Comparison of ENCODE assay signal across 17 cellular contexts in genomic region chr9:35741740-35742139, GRCh38. TPM values are rescaled to one million over a fixed set of nuclear protein-coding genes. Genes with fewer than 3 reads are reported as not detected.
DNase-seq lines count a peak whose midpoint lies in the region; ATAC-seq and TF ChIP-seq lines count a peak whose summit lies in the region.
"Had no signal": no experiment of that assay in that cellular context is flagged by ENCODE, and none has a peak within 500 bp of the region (broad histone marks: within the 10 kb centered on the region; RNA-seq: fewer than 3 reads in every experiment).

No MANE protein-coding gene starts in this region.

- no peaks in the 10 kb centered on the region for H3K9me3 ChIP-seq in CD8-positive, alpha-beta T cell (ENCODE audit: low read length)
- H3K9me3 ChIP-seq in MG63 = no peaks in the 10 kb centered on the region
- H3K9me3 ChIP-seq: esophagus squamous epithelium, Peyer's patch had no signal

- CTCF ChIA-PET in CD8-positive, alpha-beta T cell (lab: Charles Lee) = interaction anchor here (1.0 to 2.2 kb wide), 3 partner anchors 10 to 45 kb away, joined by 3 to 14 read pairs (median 5); partner anchors contain the start of genes CREB3 and TLN1
- CTCF ChIA-PET in WTC11 (lab: Charles Lee) = interaction anchor here (0.9 kb wide), 1 partner anchor 81 kb away, joined by 4 read pairs; no protein-coding TSS in a partner anchor

- DNase-seq in CD8-positive, alpha-beta T cell = no peak
- no peak for DNase-seq in HFFc6
- no peak for DNase-seq in WTC11 (ENCODE audit: low spot score)
- no peak for DNase-seq in naive thymus-derived CD8-positive, alpha-beta T cell
- DNase-seq in activated T-helper 1 cell treated with anti-CD3 and anti-CD28 coated beads, Interleukin-12 subunit alpha, Interleukin-12 subunit beta, Interleukin-2, Interleukin-4 antibody, amounts not matched to agents 30 ng/mL and 10 ng/mL and 1 ng/mL, durations not matched to agents 14 hours and 24 hours and 36 hours (ENCODE audit: low spot score) = no peak
- no peak for DNase-seq in H4 (ENCODE audit: low spot score)
- DNase-seq in MG63 = no peak
- DNase-seq: activated naive CD4-positive, alpha-beta T cell treated with anti-CD3 and anti-CD28 coated beads for 36 hours; brain microvascular endothelial cell; esophagus squamous epithelium; GOT3; NCI-H1436 treated with DMSO at 0.1 percent for 48 hours; Peyer's patch; stimulated activated CD4-positive, alpha-beta T cell treated with anti-CD3 and anti-CD28 coated beads, Interleukin-4, amount 100 ng/mL, for 24 hours had no signal

- H3K4me1 Mint-ChIP-seq in CD8-positive, alpha-beta T cell (ENCODE audit: low read depth) = peaks cover 27% of the 10 kb centered on the region
- H3K4me1 Mint-ChIP-seq in HFFc6 (ENCODE audit: low read depth) (peaks cover 19% of the 10 kb centered on the region), WTC11 (peaks cover 10% of the 10 kb centered on the region)
- H3K4me1 Mint-ChIP-seq in naive thymus-derived CD8-positive, alpha-beta T cell = peaks cover 26 to 35% (median 33%) of the 10 kb centered on the region in 4 donors
- H3K4me1 Mint-ChIP-seq in activated T-helper 1 cell treated with anti-CD3 and anti-CD28 coated beads, Interleukin-12 subunit alpha, Interleukin-12 subunit beta, Interleukin-2, Interleukin-4 antibody, amounts not matched to agents 30 ng/mL and 10 ng/mL and 1 ng/mL, durations not matched to agents 14 hours and 24 hours and 36 hours (ENCODE audit: low read depth) = peaks cover 34% of the 10 kb centered on the region

- no peaks in the 10 kb centered on the region for H3K27me3 ChIP-seq in CD8-positive, alpha-beta T cell (ENCODE audit: insufficient read depth, low read length)
- no peaks in the 10 kb centered on the region for H3K27me3 ChIP-seq in MG63
- H3K27me3 ChIP-seq: brain microvascular endothelial cell, esophagus squamous epithelium, Peyer's patch had no signal

- H3K9me3 Mint-ChIP-seq in CD8-positive, alpha-beta T cell = no peaks in the 10 kb centered on the region
- H3K9me3 Mint-ChIP-seq in HFFc6 = no peaks in the 10 kb centered on the region
- no peaks in the 10 kb centered on the region for H3K9me3 Mint-ChIP-seq in WTC11
- H3K9me3 Mint-ChIP-seq in naive thymus-derived CD8-positive, alpha-beta T cell = no peaks in the 10 kb centered on the region
- H3K9me3 Mint-ChIP-seq in activated T-helper 1 cell treated with anti-CD3 and anti-CD28 coated beads, Interleukin-12 subunit alpha, Interleukin-12 subunit beta, Interleukin-2, Interleukin-4 antibody, amounts not matched to agents 30 ng/mL and 10 ng/mL and 1 ng/mL, durations not matched to agents 14 hours and 24 hours and 36 hours = no peaks in the 10 kb centered on the region
- H3K9me3 Mint-ChIP-seq: activated naive CD4-positive, alpha-beta T cell treated with anti-CD3 and anti-CD28 coated beads for 36 hours had no signal

- H3K27ac Mint-ChIP-seq in CD8-positive, alpha-beta T cell = peak overlapping the region; percentile 60
- H3K27ac Mint-ChIP-seq in HFFc6 (peak overlapping the region; percentile 1; the same call in 1 of the 2 replicates), WTC11 (0 out of 2 replicates have a peak overlapping the region, but pooled peaks have one; percentile 9)
- H3K27ac Mint-ChIP-seq in naive thymus-derived CD8-positive, alpha-beta T cell = peak overlapping the region in 9 of 10 donors; percentile 6 to 85 (median 60)
- H3K27ac Mint-ChIP-seq in activated T-helper 1 cell treated with anti-CD3 and anti-CD28 coated beads, Interleukin-12 subunit alpha, Interleukin-12 subunit beta, Interleukin-2, Interleukin-4 antibody, amounts not matched to agents 30 ng/mL and 10 ng/mL and 1 ng/mL, durations not matched to agents 14 hours and 24 hours and 36 hours = no peak overlapping the region
- H3K27ac Mint-ChIP-seq: activated naive CD4-positive, alpha-beta T cell treated with anti-CD3 and anti-CD28 coated beads for 36 hours; B cell had no signal

- POLR2A ChIA-PET in CD8-positive, alpha-beta T cell (lab: Charles Lee) = interaction anchor here (1.3 to 1.4 kb wide), 2 partner anchors 10 to 45 kb away, joined by 3 to 4 read pairs; partner anchors contain the start of gene TLN1
- POLR2A ChIA-PET in WTC11 (lab: Charles Lee) = no interaction called here
- POLR2A ChIA-PET in naive thymus-derived CD8-positive, alpha-beta T cell (lab: Charles Lee) = interaction anchor here (1.8 to 2.1 kb wide), 2 partner anchors 10 to 92 kb away, joined by 4 to 8 read pairs; partner anchors contain the start of genes CREB3 and TLN1

- intact Hi-C loops in CD8-positive, alpha-beta T cell (cut with DNase I, micrococcal nuclease) = no loop called here
- intact Hi-C loops in activated T-helper 1 cell treated with anti-CD3 and anti-CD28 coated beads, Interleukin-12 subunit alpha, Interleukin-12 subunit beta, Interleukin-2, Interleukin-4 antibody, amounts not matched to agents 30 ng/mL and 10 ng/mL and 1 ng/mL, durations not matched to agents 14 hours and 24 hours and 36 hours (cut with micrococcal nuclease) = no loop called here

- H3K27ac ChIP-seq in CD8-positive, alpha-beta T cell (ENCODE audit: low read depth, low read length) = no peak overlapping the region
- H3K27ac ChIP-seq: brain microvascular endothelial cell, esophagus squamous epithelium, Peyer's patch had no signal

- no peak for TF ChIP-seq CTCF in CD8-positive, alpha-beta T cell (IDR thresholded peaks at IDR 0.05)
- TF ChIP-seq CTCF in HFFc6 (IDR thresholded peaks at IDR 0.05) (no peak), WTC11 (IDR thresholded peaks at IDR 0.05) (no peak)

- H3K4me1 ChIP-seq in CD8-positive, alpha-beta T cell (ENCODE audit: insufficient read depth, low read length) = peaks cover 20% of the 10 kb centered on the region

- no peak overlapping the region for H3K4me3 ChIP-seq in CD8-positive, alpha-beta T cell (ENCODE audit: low read depth, low read length)
- no peak overlapping the region for H3K4me3 ChIP-seq in MG63
- H3K4me3 ChIP-seq: esophagus squamous epithelium, K562, Peyer's patch had no signal

- no peak for ATAC-seq in CD8-positive, alpha-beta T cell
- no peak for ATAC-seq in WTC11
- ATAC-seq in naive thymus-derived CD8-positive, alpha-beta T cell = peak; percentile 33 to 57
- ATAC-seq: K562 had no signal

- H3K4me3 Mint-ChIP-seq in CD8-positive, alpha-beta T cell = no peak overlapping the region
- no peak overlapping the region for H3K4me3 Mint-ChIP-seq in HFFc6
- H3K4me3 Mint-ChIP-seq in WTC11 = no peak overlapping the region
- H3K4me3 Mint-ChIP-seq in naive thymus-derived CD8-positive, alpha-beta T cell = peak overlapping the region in 2 of 10 donors; percentile 11 to 46
- no peak overlapping the region for H3K4me3 Mint-ChIP-seq in activated T-helper 1 cell treated with anti-CD3 and anti-CD28 coated beads, Interleukin-12 subunit alpha, Interleukin-12 subunit beta, Interleukin-2, Interleukin-4 antibody, amounts not matched to agents 30 ng/mL and 10 ng/mL and 1 ng/mL, durations not matched to agents 14 hours and 24 hours and 36 hours
- H3K4me3 Mint-ChIP-seq: activated naive CD4-positive, alpha-beta T cell treated with anti-CD3 and anti-CD28 coated beads for 36 hours; B cell had no signal

- peaks cover 18% of the 10 kb centered on the region for H3K36me3 ChIP-seq in CD8-positive, alpha-beta T cell (ENCODE audit: insufficient read depth, low read length)
- H3K36me3 ChIP-seq in MG63 = peaks cover 97% of the 10 kb centered on the region

- peaks cover 78% of the 10 kb centered on the region for H3K36me3 Mint-ChIP-seq in CD8-positive, alpha-beta T cell
- H3K36me3 Mint-ChIP-seq in HFFc6 (ENCODE audit: low read depth) (peaks cover 41% of the 10 kb centered on the region), WTC11 (peaks cover 74% of the 10 kb centered on the region)
- peaks cover 0 to 65% (median 7%) of the 10 kb centered on the region in 3 donors for H3K36me3 Mint-ChIP-seq in naive thymus-derived CD8-positive, alpha-beta T cell
- peaks cover 51% of the 10 kb centered on the region for H3K36me3 Mint-ChIP-seq in activated T-helper 1 cell treated with anti-CD3 and anti-CD28 coated beads, Interleukin-12 subunit alpha, Interleukin-12 subunit beta, Interleukin-2, Interleukin-4 antibody, amounts not matched to agents 30 ng/mL and 10 ng/mL and 1 ng/mL, durations not matched to agents 14 hours and 24 hours and 36 hours (ENCODE audit: low read depth)

- no peaks in the 10 kb centered on the region for H3K27me3 Mint-ChIP-seq in CD8-positive, alpha-beta T cell (ENCODE audit: low read depth)
- H3K27me3 Mint-ChIP-seq in HFFc6 (ENCODE audit: insufficient read depth) = no peaks in the 10 kb centered on the region; the same call in none of the 2 replicates
- no peaks in the 10 kb centered on the region for H3K27me3 Mint-ChIP-seq in WTC11 (ENCODE audit: low read depth)
- no peaks in the 10 kb centered on the region for H3K27me3 Mint-ChIP-seq in naive thymus-derived CD8-positive, alpha-beta T cell
- no peaks in the 10 kb centered on the region for H3K27me3 Mint-ChIP-seq in activated T-helper 1 cell treated with anti-CD3 and anti-CD28 coated beads, Interleukin-12 subunit alpha, Interleukin-12 subunit beta, Interleukin-2, Interleukin-4 antibody, amounts not matched to agents 30 ng/mL and 10 ng/mL and 1 ng/mL, durations not matched to agents 14 hours and 24 hours and 36 hours (ENCODE audit: insufficient read depth)
- H3K27me3 Mint-ChIP-seq: B cell had no signal

RNA-seq across cellular contexts. Expression of gene GBA2, which starts 7.3 kb away (rescaled TPM):
- 10 to 100 TPM; 14.1 to 14.3 TPM for total RNA-seq in CD8-positive, alpha-beta T cell
- 10 to 100 TPM; 22.9 to 25.7 (median 24.0) TPM for total RNA-seq in HFFc6 (2021; fragmentation: NEBNext Ultra II Directional; extraction: Animal tissue kit (Norgen Biotek cat#: 25700))
- total RNA-seq in WTC11 (2021) = 85.5 to 104 TPM (median 89.7 TPM) in 3 replicates
- 10 to 100 TPM; 56.7 to 65.4 TPM for total RNA-seq in naive thymus-derived CD8-positive, alpha-beta T cell
- 10 to 100 TPM; 14.8 to 28.3 (median 22.0) TPM for polyA plus RNA-seq in naive thymus-derived CD8-positive, alpha-beta T cell
- total RNA-seq in activated T-helper 1 cell treated with anti-CD3 and anti-CD28 coated beads, Interleukin-12 subunit alpha, Interleukin-12 subunit beta, Interleukin-2, Interleukin-4 antibody, amounts not matched to agents 30 ng/mL and 10 ng/mL and 1 ng/mL, durations not matched to agents 14 hours and 24 hours and 36 hours = 54.7 and 58.4 TPM in 2 replicates
- 16.9 and 21.5 TPM in 2 replicates for total RNA-seq in H4 (2014; rRNA removed; shearing (Covaris generic))
- 32.7 and 58.6 TPM in 2 replicates for total RNA-seq in MG63 (2014; rRNA removed; shearing (Covaris generic); ENCODE audit: low replicate concordance)

RNA-seq across cellular contexts. Expression of gene RGP1, which starts 7.3 kb away (rescaled TPM):
- total RNA-seq in CD8-positive, alpha-beta T cell = 10 to 100 TPM in 1 of 2 experiments, 1 to 10 TPM in 1; 9.6 to 10.4 TPM
- total RNA-seq in HFFc6 (2021; fragmentation: NEBNext Ultra II Directional; extraction: Animal tissue kit (Norgen Biotek cat#: 25700)) = 10 to 100 TPM; 27.6 to 35.1 (median 30.9) TPM
- total RNA-seq in WTC11 (2021) = 29.7 to 30.0 TPM (median 30.0 TPM) in 3 replicates
- 10 to 100 TPM; 30.7 to 31.7 TPM for total RNA-seq in naive thymus-derived CD8-positive, alpha-beta T cell
- polyA plus RNA-seq in naive thymus-derived CD8-positive, alpha-beta T cell = 1 to 10 TPM; 6.8 to 9.6 (median 8.1) TPM
- total RNA-seq in activated T-helper 1 cell treated with anti-CD3 and anti-CD28 coated beads, Interleukin-12 subunit alpha, Interleukin-12 subunit beta, Interleukin-2, Interleukin-4 antibody, amounts not matched to agents 30 ng/mL and 10 ng/mL and 1 ng/mL, durations not matched to agents 14 hours and 24 hours and 36 hours = 18.4 and 18.9 TPM in 2 replicates
- 16.4 and 18.6 TPM in 2 replicates for total RNA-seq in H4 (2014; rRNA removed; shearing (Covaris generic))
- total RNA-seq in MG63 (2014; rRNA removed; shearing (Covaris generic); ENCODE audit: low replicate concordance) = 25.9 and 33.7 TPM in 2 replicates

RNA-seq across cellular contexts. Expression of gene CREB3, which starts 9.3 kb away (rescaled TPM):
- 10 to 100 TPM; 13.1 to 14.2 TPM for total RNA-seq in CD8-positive, alpha-beta T cell
- 100 to 1,000 TPM; 106 to 127 (median 114) TPM for total RNA-seq in HFFc6 (2021; fragmentation: NEBNext Ultra II Directional; extraction: Animal tissue kit (Norgen Biotek cat#: 25700))
- 21.4 to 24.2 TPM (median 23.1 TPM) in 3 replicates for total RNA-seq in WTC11 (2021)
- total RNA-seq in naive thymus-derived CD8-positive, alpha-beta T cell = 10 to 100 TPM; 17.1 to 19.5 TPM
- polyA plus RNA-seq in naive thymus-derived CD8-positive, alpha-beta T cell = 10 to 100 TPM; 29.8 to 40.3 (median 33.1) TPM
- 32.1 and 32.6 TPM in 2 replicates for total RNA-seq in activated T-helper 1 cell treated with anti-CD3 and anti-CD28 coated beads, Interleukin-12 subunit alpha, Interleukin-12 subunit beta, Interleukin-2, Interleukin-4 antibody, amounts not matched to agents 30 ng/mL and 10 ng/mL and 1 ng/mL, durations not matched to agents 14 hours and 24 hours and 36 hours
- 115 and 121 TPM in 2 replicates for total RNA-seq in H4 (2014; rRNA removed; shearing (Covaris generic))
- total RNA-seq in MG63 (2014; rRNA removed; shearing (Covaris generic); ENCODE audit: low replicate concordance) = 168 and 170 TPM in 2 replicates

RNA-seq across cellular contexts. Expression of gene TLN1, which starts 9.7 kb away (rescaled TPM):
- 100 to 1,000 TPM; 128 to 129 TPM for total RNA-seq in CD8-positive, alpha-beta T cell
- total RNA-seq in HFFc6 (2021; fragmentation: NEBNext Ultra II Directional; extraction: Animal tissue kit (Norgen Biotek cat#: 25700)) = 100 to 1,000 TPM; 470 to 562 (median 491) TPM
- total RNA-seq in WTC11 (2021) = 97.1 to 109 TPM (median 106 TPM) in 3 replicates
- 100 to 1,000 TPM; 204 to 233 TPM for total RNA-seq in naive thymus-derived CD8-positive, alpha-beta T cell
- 10 to 100 TPM; 32.9 to 88.9 (median 36.4) TPM for polyA plus RNA-seq in naive thymus-derived CD8-positive, alpha-beta T cell
- total RNA-seq in activated T-helper 1 cell treated with anti-CD3 and anti-CD28 coated beads, Interleukin-12 subunit alpha, Interleukin-12 subunit beta, Interleukin-2, Interleukin-4 antibody, amounts not matched to agents 30 ng/mL and 10 ng/mL and 1 ng/mL, durations not matched to agents 14 hours and 24 hours and 36 hours = 229 and 230 TPM in 2 replicates
- 71.2 and 95.8 TPM in 2 replicates for total RNA-seq in H4 (2014; rRNA removed; shearing (Covaris generic))
- total RNA-seq in MG63 (2014; rRNA removed; shearing (Covaris generic); ENCODE audit: low replicate concordance) = 453 and 652 TPM in 2 replicates

RNA-seq across cellular contexts. Expression of gene MSMP, which starts 12.3 kb away (rescaled TPM):
- not detected for total RNA-seq in CD8-positive, alpha-beta T cell
- not detected for total RNA-seq in HFFc6 (2021; fragmentation: NEBNext Ultra II Directional; extraction: Animal tissue kit (Norgen Biotek cat#: 25700))
- 1.0 to 2.1 TPM (median 1.2 TPM) in 3 replicates for total RNA-seq in WTC11 (2021)
- total RNA-seq in naive thymus-derived CD8-positive, alpha-beta T cell = 1 to 10 TPM in 1 of 2 experiments, under 1 TPM in 1; 0.88 to 1.7 TPM
- 1 to 10 TPM in 1 of 3 donors, not detected in 2; 1.3 TPM for polyA plus RNA-seq in naive thymus-derived CD8-positive, alpha-beta T cell
- not detected in 2 replicates for total RNA-seq in activated T-helper 1 cell treated with anti-CD3 and anti-CD28 coated beads, Interleukin-12 subunit alpha, Interleukin-12 subunit beta, Interleukin-2, Interleukin-4 antibody, amounts not matched to agents 30 ng/mL and 10 ng/mL and 1 ng/mL, durations not matched to agents 14 hours and 24 hours and 36 hours
- total RNA-seq in H4 (2014; rRNA removed; shearing (Covaris generic)) = not detected in 2 replicates
- total RNA-seq in MG63 (2014; rRNA removed; shearing (Covaris generic); ENCODE audit: low replicate concordance) = not detected in 2 replicates
- total RNA-seq: esophagus squamous epithelium, osteoblast, Peyer's patch had no signal
- polyA plus RNA-seq: K562 had no signal

Comparison
In these comparisons a context has a peak if more than half of its experiments do, and no peak if none do; other contexts are left out.
1. ATAC-seq: peak in naive thymus-derived CD8-positive, alpha-beta T cell (2 of 2); none in CD8-positive, alpha-beta T cell (single experiment) and WTC11 (single experiment).